Comparison of ENCODE assay signal across 17 cellular contexts in the genomic region with DNA sequence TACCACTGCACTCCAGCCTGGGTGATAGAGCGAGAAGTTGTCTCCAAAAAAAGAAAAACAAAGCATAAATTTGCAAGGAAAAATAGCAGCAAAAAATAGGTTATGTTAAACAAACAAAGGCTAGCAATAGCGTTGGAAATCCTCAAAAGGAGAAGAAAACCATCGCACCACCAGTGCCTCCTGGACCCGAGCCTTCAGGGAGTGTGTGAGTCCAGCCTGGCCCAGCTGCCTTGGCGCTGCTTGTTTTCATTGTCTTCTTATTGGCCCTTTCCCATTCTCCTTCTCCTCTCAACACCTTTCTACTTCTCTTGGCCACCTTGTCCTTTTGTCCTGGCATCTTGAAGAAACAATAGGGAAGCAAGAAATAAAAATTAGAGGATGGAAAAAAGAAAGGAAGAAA. TPM values are rescaled to one million over a fixed set of nuclear protein-coding genes. Genes with fewer than 3 reads are reported as not detected.
DNase-seq lines count a peak whose midpoint lies in the region; ATAC-seq, FAIRE-seq and TF ChIP-seq lines count a peak whose summit lies in the region.
"Had no signal": no experiment of that assay in that cellular context is flagged by ENCODE, and none has a peak within 500 bp of the region (broad histone marks: within the 10 kb centered on the region; RNA-seq: fewer than 3 reads in every experiment).

No MANE protein-coding gene starts in this region.

- H3K4me3 ChIP-seq in DOHH2 (ENCODE audit: low read length): peak overlapping the region; percentile 68
- H3K4me3 ChIP-seq in brain microvascular endothelial cell (ENCODE audit: low read depth, low read length): no peak overlapping the region
- H3K4me3 ChIP-seq: coronary artery had no signal

- H3K27me3 ChIP-seq in DOHH2 (ENCODE audit: control insufficient read depth, low read length): no peaks in the 10 kb centered on the region
- no peaks in the 10 kb centered on the region for H3K27me3 ChIP-seq in brain microvascular endothelial cell (replicated peaks)

- peaks cover 3% of the 10 kb centered on the region for H3K9me3 Mint-ChIP-seq in activated naive CD8-positive, alpha-beta T cell treated with anti-CD3 and anti-CD28 coated beads, Interleukin-2, amount 10 ng/mL, durations not matched to agents 7 days and 5 days
- H3K9me3 Mint-ChIP-seq in natural killer cell treated with Interleukin-12 subunit alpha and Interleukin-12 subunit beta and Interleukin-15 and Interleukin-18, amount 100 ng/mL, for 72 hours: no peaks in the 10 kb centered on the region
- H3K9me3 Mint-ChIP-seq in stimulated activated naive B cell treated with anti-CD40 and anti-IgM and Interleukin-4, amounts not matched to agents 10 μg/mL and 1 μg/mL and 100 μg/mL, for 72 hours: no peaks in the 10 kb centered on the region
- no peaks in the 10 kb centered on the region for H3K9me3 Mint-ChIP-seq in activated T-cell treated with anti-CD3 and anti-CD28 coated beads, Interleukin-2, amount 50 U/mL, for 4 hours

- peaks cover 1% of the 10 kb centered on the region for H3K36me3 ChIP-seq in DOHH2 (ENCODE audit: control insufficient read depth, low read length)
- H3K36me3 ChIP-seq in brain microvascular endothelial cell (replicated peaks): no peaks in the 10 kb centered on the region

- no peaks in the 10 kb centered on the region for H4K20me1 ChIP-seq in DOHH2 (ENCODE audit: control insufficient read depth, insufficient read depth, low read depth, low read length)

- peak overlapping the region; percentile 77 for H3K27ac ChIP-seq in DOHH2 (ENCODE audit: low read depth, low read length)
- no peak overlapping the region for H3K27ac ChIP-seq in brain microvascular endothelial cell
- H3K27ac ChIP-seq: C4-2B, coronary artery had no signal

- H3K79me2 ChIP-seq in DOHH2 (ENCODE audit: control insufficient read depth, low read length): peaks cover 2% of the 10 kb centered on the region

- H3K4me2 ChIP-seq in DOHH2 (ENCODE audit: low read length): peak overlapping the region; percentile 73

- H3K4me3 Mint-ChIP-seq in activated naive CD8-positive, alpha-beta T cell treated with anti-CD3 and anti-CD28 coated beads, Interleukin-2, amount 10 ng/mL, durations not matched to agents 7 days and 5 days: no peak overlapping the region
- peak overlapping the region; percentile 13 for H3K4me3 Mint-ChIP-seq in natural killer cell treated with Interleukin-12 subunit alpha and Interleukin-12 subunit beta and Interleukin-15 and Interleukin-18, amount 100 ng/mL, for 72 hours
- H3K4me3 Mint-ChIP-seq in stimulated activated naive B cell treated with anti-CD40 and anti-IgM and Interleukin-4, amounts not matched to agents 10 μg/mL and 1 μg/mL and 100 μg/mL, for 72 hours: no peak overlapping the region
- H3K4me3 Mint-ChIP-seq in activated T-cell treated with anti-CD3 and anti-CD28 coated beads, Interleukin-2, amount 50 U/mL, for 4 hours: no peak overlapping the region
- H3K4me3 Mint-ChIP-seq: activated T-cell treated with anti-CD3 and anti-CD28 coated beads, Interleukin-2, amount 50 U/mL, for 24 hours had no signal

- FAIRE-seq in GM19239 (lab: Jason Lieb, UNC): peak; percentile 35
- FAIRE-seq: RCC 7860 had no signal

- no peaks in the 10 kb centered on the region for H3K9me2 ChIP-seq in DOHH2 (replicated peaks; ENCODE audit: control insufficient read depth, low read length)

- POLR2A ChIA-PET in activated naive CD8-positive, alpha-beta T cell treated with anti-CD3 and anti-CD28 coated beads, Interleukin-2, amount 10 ng/mL, durations not matched to agents 7 days and 5 days (lab: Charles Lee): interaction anchor here (24.4 to 38.5 kb wide), 3 partner anchors 9 to 76 kb away, joined by 1184 to 1721 read pairs (median 1721); a partner anchor contains a TSS

- ATAC-seq in activated naive CD8-positive, alpha-beta T cell treated with anti-CD3 and anti-CD28 coated beads, Interleukin-2, amount 10 ng/mL, durations not matched to agents 7 days and 5 days (ENCODE audit: low read depth): no peak
- ATAC-seq in natural killer cell treated with Interleukin-12 subunit alpha and Interleukin-12 subunit beta and Interleukin-15 and Interleukin-18, amount 100 ng/mL, for 72 hours: no peak
- ATAC-seq in stimulated activated naive B cell treated with anti-CD40 and anti-IgM and Interleukin-4, amounts not matched to agents 10 μg/mL and 1 μg/mL and 100 μg/mL, for 72 hours (replicated peaks): no peak
- ATAC-seq in GM21717 (IDR thresholded peaks at IDR 0.05; ENCODE audit: unreplicated experiment): no peak
- ATAC-seq in activated T-cell treated with anti-CD3 and anti-CD28 coated beads, Interleukin-2, amount 50 U/mL, for 4 hours: no peak

- no peak for DNase-seq in GM19239 (ENCODE audit: insufficient read length, low spot score)
- no peak for DNase-seq in activated naive CD8-positive, alpha-beta T cell treated with anti-CD3 and anti-CD28 coated beads, Interleukin-2, amount 10 ng/mL, durations not matched to agents 7 days and 5 days
- no peak for DNase-seq in natural killer cell treated with Interleukin-12 subunit alpha and Interleukin-12 subunit beta and Interleukin-15 and Interleukin-18, amount 100 ng/mL, for 72 hours (ENCODE audit: low spot score)
- no peak for DNase-seq in stimulated activated naive B cell treated with anti-CD40 and anti-IgM and Interleukin-4, amounts not matched to agents 10 μg/mL and 1 μg/mL and 100 μg/mL, for 72 hours
- no peak for DNase-seq in activated T-cell treated with anti-CD3 and anti-CD28 coated beads, Interleukin-2, amount 50 U/mL, for 4 hours
- no peak for DNase-seq in brain microvascular endothelial cell
- DNase-seq: activated CD4-positive, alpha-beta T cell treated with anti-CD3 and anti-CD28 coated beads, Interleukin-2, amount 50 U/mL, for 1 hour; activated T-cell treated with anti-CD3 and anti-CD28 coated beads, Interleukin-2, amount 50 U/mL, for 24 hours; aorta; DND-41; NCI-H2029; NCI-H69 had no signal

- H3F3A ChIP-seq in DOHH2 (ENCODE audit: control insufficient read depth, insufficient read depth): peaks cover 27% of the 10 kb centered on the region

- H3K27ac Mint-ChIP-seq in activated naive CD8-positive, alpha-beta T cell treated with anti-CD3 and anti-CD28 coated beads, Interleukin-2, amount 10 ng/mL, durations not matched to agents 7 days and 5 days: peak overlapping the region; percentile 74
- peak overlapping the region; percentile 86 to 97 for H3K27ac Mint-ChIP-seq in natural killer cell treated with Interleukin-12 subunit alpha and Interleukin-12 subunit beta and Interleukin-15 and Interleukin-18, amount 100 ng/mL, for 72 hours
- H3K27ac Mint-ChIP-seq in stimulated activated naive B cell treated with anti-CD40 and anti-IgM and Interleukin-4, amounts not matched to agents 10 μg/mL and 1 μg/mL and 100 μg/mL, for 72 hours: no peak overlapping the region
- H3K27ac Mint-ChIP-seq: activated T-cell treated with anti-CD3 and anti-CD28 coated beads, Interleukin-2, amount 50 U/mL, for 24 hours had no signal

- H3K4me1 ChIP-seq in DOHH2 (ENCODE audit: control insufficient read depth, low read length): peaks cover 64% of the 10 kb centered on the region

- peaks cover 45% of the 10 kb centered on the region for H3K4me1 Mint-ChIP-seq in activated naive CD8-positive, alpha-beta T cell treated with anti-CD3 and anti-CD28 coated beads, Interleukin-2, amount 10 ng/mL, durations not matched to agents 7 days and 5 days
- peaks cover 45 to 46% of the 10 kb centered on the region in 2 donors for H3K4me1 Mint-ChIP-seq in natural killer cell treated with Interleukin-12 subunit alpha and Interleukin-12 subunit beta and Interleukin-15 and Interleukin-18, amount 100 ng/mL, for 72 hours (ENCODE audit: low read depth in 2 of 2)
- H3K4me1 Mint-ChIP-seq in stimulated activated naive B cell treated with anti-CD40 and anti-IgM and Interleukin-4, amounts not matched to agents 10 μg/mL and 1 μg/mL and 100 μg/mL, for 72 hours: peaks cover 40 to 56% of the 10 kb centered on the region in 2 donors
- peaks cover 46% of the 10 kb centered on the region for H3K4me1 Mint-ChIP-seq in activated T-cell treated with anti-CD3 and anti-CD28 coated beads, Interleukin-2, amount 50 U/mL, for 4 hours (ENCODE audit: low read depth)

- peaks cover 12% of the 10 kb centered on the region for H3K36me3 Mint-ChIP-seq in activated naive CD8-positive, alpha-beta T cell treated with anti-CD3 and anti-CD28 coated beads, Interleukin-2, amount 10 ng/mL, durations not matched to agents 7 days and 5 days
- H3K36me3 Mint-ChIP-seq in natural killer cell treated with Interleukin-12 subunit alpha and Interleukin-12 subunit beta and Interleukin-15 and Interleukin-18, amount 100 ng/mL, for 72 hours: no peaks in the 10 kb centered on the region
- peaks cover under 1 to 3% of the 10 kb centered on the region in 2 donors for H3K36me3 Mint-ChIP-seq in stimulated activated naive B cell treated with anti-CD40 and anti-IgM and Interleukin-4, amounts not matched to agents 10 μg/mL and 1 μg/mL and 100 μg/mL, for 72 hours
- H3K36me3 Mint-ChIP-seq in activated T-cell treated with anti-CD3 and anti-CD28 coated beads, Interleukin-2, amount 50 U/mL, for 4 hours (ENCODE audit: insufficient read depth): no peaks in the 10 kb centered on the region

- H3K27me3 Mint-ChIP-seq in activated naive CD8-positive, alpha-beta T cell treated with anti-CD3 and anti-CD28 coated beads, Interleukin-2, amount 10 ng/mL, durations not matched to agents 7 days and 5 days: no peaks in the 10 kb centered on the region
- H3K27me3 Mint-ChIP-seq in natural killer cell treated with Interleukin-12 subunit alpha and Interleukin-12 subunit beta and Interleukin-15 and Interleukin-18, amount 100 ng/mL, for 72 hours: no peaks in the 10 kb centered on the region
- H3K27me3 Mint-ChIP-seq in stimulated activated naive B cell treated with anti-CD40 and anti-IgM and Interleukin-4, amounts not matched to agents 10 μg/mL and 1 μg/mL and 100 μg/mL, for 72 hours: no peaks in the 10 kb centered on the region
- H3K27me3 Mint-ChIP-seq in activated T-cell treated with anti-CD3 and anti-CD28 coated beads, Interleukin-2, amount 50 U/mL, for 4 hours (ENCODE audit: low read depth): no peaks in the 10 kb centered on the region
- H3K27me3 Mint-ChIP-seq: activated T-cell treated with anti-CD3 and anti-CD28 coated beads, Interleukin-2, amount 50 U/mL, for 24 hours had no signal

- H3K9me3 ChIP-seq in DOHH2 (ENCODE audit: control insufficient read depth, insufficient read depth, low read length): no peaks in the 10 kb centered on the region

- TF ChIP-seq CTCF in DOHH2 (IDR thresholded peaks at IDR 0.05; ENCODE audit: low read depth, low read length, poor library complexity, severe bottlenecking): no peak
- no peak for TF ChIP-seq CTCF in brain microvascular endothelial cell (IDR thresholded peaks at IDR 0.05; ENCODE audit: low read depth, low read length, missing control alignments)

- in situ Hi-C loops in brain microvascular endothelial cell (cut with HindIII; ENCODE audit: low pct_ligation_motif_present, low sequenced_read_pairs): loop anchor here (25.0 kb wide), 1 partner anchor 98 kb away; no protein-coding TSS in a partner anchor

RNA-seq across cellular contexts. Expression of a gene that starts 4.5 kb away (rescaled TPM):
- 100 to 1,000 TPM; 344 to 375 TPM for total RNA-seq in activated naive CD8-positive, alpha-beta T cell treated with anti-CD3 and anti-CD28 coated beads, Interleukin-2, amount 10 ng/mL, durations not matched to agents 7 days and 5 days
- 100 to 1,000 TPM; 216 to 262 TPM for total RNA-seq in natural killer cell treated with Interleukin-12 subunit alpha and Interleukin-12 subunit beta and Interleukin-15 and Interleukin-18, amount 100 ng/mL, for 72 hours
- total RNA-seq in activated T-cell treated with anti-CD3 and anti-CD28 coated beads, Interleukin-2, amount 50 U/mL, for 4 hours: 100 to 1,000 TPM; 162 to 196 (median 186) TPM

RNA-seq across cellular contexts. Expression of a gene that starts 20.4 kb away (rescaled TPM):
- 100 to 1,000 TPM; 103 to 110 TPM for total RNA-seq in activated naive CD8-positive, alpha-beta T cell treated with anti-CD3 and anti-CD28 coated beads, Interleukin-2, amount 10 ng/mL, durations not matched to agents 7 days and 5 days
- 100 to 1,000 TPM in 1 of 2 donors, 10 to 100 TPM in 1; 46.6 to 124 TPM for total RNA-seq in natural killer cell treated with Interleukin-12 subunit alpha and Interleukin-12 subunit beta and Interleukin-15 and Interleukin-18, amount 100 ng/mL, for 72 hours
- 10 to 100 TPM; 13.3 to 16.7 (median 14.9) TPM for total RNA-seq in activated T-cell treated with anti-CD3 and anti-CD28 coated beads, Interleukin-2, amount 50 U/mL, for 4 hours

RNA-seq across cellular contexts. Expression of a gene that starts 47.4 kb away (rescaled TPM):
- 1 to 10 TPM; 3.7 to 4.7 TPM for total RNA-seq in activated naive CD8-positive, alpha-beta T cell treated with anti-CD3 and anti-CD28 coated beads, Interleukin-2, amount 10 ng/mL, durations not matched to agents 7 days and 5 days
- 1 to 10 TPM; 4.1 to 5.9 TPM for total RNA-seq in natural killer cell treated with Interleukin-12 subunit alpha and Interleukin-12 subunit beta and Interleukin-15 and Interleukin-18, amount 100 ng/mL, for 72 hours
- 1 to 10 TPM; 1.1 to 2.1 (median 1.2) TPM for total RNA-seq in activated T-cell treated with anti-CD3 and anti-CD28 coated beads, Interleukin-2, amount 50 U/mL, for 4 hours
